In the genomic region with DNA sequence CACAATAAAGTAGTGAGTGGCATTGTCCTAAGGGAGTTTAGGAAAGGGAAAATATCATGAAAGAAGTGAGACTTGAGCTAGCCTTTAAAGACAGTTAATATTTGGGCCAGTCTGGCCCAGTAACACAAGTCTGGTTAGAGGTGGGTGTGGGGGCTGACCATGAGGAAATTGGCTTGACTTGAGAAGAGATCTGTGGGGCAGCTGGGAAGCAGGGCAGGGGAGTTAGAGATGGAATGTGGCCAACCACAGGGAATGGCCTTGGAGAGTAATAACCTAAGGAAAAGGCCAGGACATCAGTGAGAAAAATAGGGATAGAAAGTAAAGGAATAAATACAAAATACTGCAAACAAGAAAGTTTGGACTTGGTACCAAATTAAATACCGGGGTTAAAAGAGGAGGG, we compare ENCODE assay signal across 15 cellular contexts.
DNase-seq lines count a peak whose midpoint lies in the region; ATAC-seq and TF ChIP-seq lines count a peak whose summit lies in the region.
"Had no signal": no experiment of that assay in that cellular context is flagged by ENCODE, and none has a peak within 500 bp of the region (broad histone marks: within the 10 kb centered on the region; RNA-seq: fewer than 3 reads in every experiment).

No MANE protein-coding gene starts in this region.

- no peaks in the 10 kb centered on the region for H3K36me3 ChIP-seq in GM23338 (ENCODE audit: insufficient read depth)
- 0 out of 2 replicates have a peak, but pooled peaks cover 3% of the 10 kb centered on the region for H3K36me3 ChIP-seq in SJCRH30
- H3K36me3 ChIP-seq in ovary: no peaks in the 10 kb centered on the region

- H3K9me3 Mint-ChIP-seq in GM23338 (no peaks in the 10 kb centered on the region), glutamatergic neuron (ENCODE audit: unreplicated experiment) (peaks cover 2% of the 10 kb centered on the region)
- H3K9me3 Mint-ChIP-seq: CD4-positive, alpha-beta memory T cell had no signal

- H3K27me3 ChIP-seq in GM23338 (ENCODE audit: insufficient read depth) (no peaks in the 10 kb centered on the region), SJCRH30 (no peaks in the 10 kb centered on the region), ovary (no peaks in the 10 kb centered on the region)

- 12 to 23% (median 20%) methylated on average over 1 of the region's 1 CpG for WGBS in ovary, 3 donors

- H3K79me2 ChIP-seq in GM23338 (replicated peaks; ENCODE audit: insufficient read depth): no peaks in the 10 kb centered on the region

- TF ChIP-seq POLR2A in ovary (IDR thresholded peaks at IDR 0.05): no peak

- H2AFZ ChIP-seq in GM23338: no peak overlapping the region
- H2AFZ ChIP-seq: GM23248 had no signal

- no peaks in the 10 kb centered on the region for H4K20me1 ChIP-seq in GM23338 (replicated peaks; ENCODE audit: insufficient read depth)

- H3K4me1 ChIP-seq in GM23338 (ENCODE audit: insufficient read depth) (no peaks in the 10 kb centered on the region), SJCRH30 (peaks cover 42% of the 10 kb centered on the region), ovary (ENCODE audit: insufficient read depth) (peaks cover 4% of the 10 kb centered on the region)

- no peak overlapping the region for H3K4me3 Mint-ChIP-seq in GM23338
- H3K4me3 Mint-ChIP-seq in glutamatergic neuron (ENCODE audit: unreplicated experiment): no peak overlapping the region
- H3K4me3 Mint-ChIP-seq: B cell; CD4-positive, alpha-beta memory T cell had no signal

- H3K27ac ChIP-seq in GM23338 (ENCODE audit: low read depth): no peak overlapping the region
- H3K27ac ChIP-seq in SJCRH30: peak overlapping the region; percentile 55
- H3K27ac ChIP-seq in ovary: no peak overlapping the region
- H3K27ac ChIP-seq: GM23248 had no signal

- TF ChIP-seq CTCF in GM23338 (conservative IDR thresholded peaks at IDR 0.05; ENCODE audit: low read depth in 2 of 2): no peak
- TF ChIP-seq CTCF in fibroblast of the aortic adventitia (IDR thresholded peaks at IDR 0.05; ENCODE audit: insufficient read depth, low read length): no peak
- no peak for TF ChIP-seq CTCF in ovary (IDR thresholded peaks at IDR 0.05)
- no peak for TF ChIP-seq CTCF in glutamatergic neuron (IDR thresholded peaks at IDR 0.05; ENCODE audit: partially characterized antibody, unreplicated experiment)

- peaks cover 17% of the 10 kb centered on the region; the same call in 2 of the 3 replicates for H3K4me1 Mint-ChIP-seq in GM23338
- peaks cover 12% of the 10 kb centered on the region for H3K4me1 Mint-ChIP-seq in glutamatergic neuron (ENCODE audit: low read depth, unreplicated experiment)
- H3K4me1 Mint-ChIP-seq: B cell; CD4-positive, alpha-beta memory T cell had no signal

- no peaks in the 10 kb centered on the region for H3K9me2 ChIP-seq in GM23338 (ENCODE audit: insufficient read depth)

- no peaks in the 10 kb centered on the region for H3F3A ChIP-seq in GM23338 (replicated peaks; ENCODE audit: low read depth)

- H3K27me3 Mint-ChIP-seq in GM23338 (ENCODE audit: insufficient read depth, low read depth, poor library complexity): peaks cover 4% of the 10 kb centered on the region
- peaks cover 2% of the 10 kb centered on the region for H3K27me3 Mint-ChIP-seq in glutamatergic neuron (ENCODE audit: unreplicated experiment)
- H3K27me3 Mint-ChIP-seq: B cell; CD4-positive, alpha-beta memory T cell had no signal

- H3K9me3 ChIP-seq in SJCRH30 (replicated peaks): no peaks in the 10 kb centered on the region
- no peaks in the 10 kb centered on the region for H3K9me3 ChIP-seq in ovary

- no peak for TF ChIP-seq EP300 in ovary (IDR thresholded peaks at IDR 0.05)

- no peaks in the 10 kb centered on the region for H3K36me3 Mint-ChIP-seq in GM23338 (ENCODE audit: low read depth)
- H3K36me3 Mint-ChIP-seq in glutamatergic neuron (ENCODE audit: unreplicated experiment): no peaks in the 10 kb centered on the region
- H3K36me3 Mint-ChIP-seq: CD4-positive, alpha-beta memory T cell had no signal

- intact Hi-C loops in ovary (cut with DNase I): no loop called here

- H3K4me3 ChIP-seq in GM23338: no peak overlapping the region
- no peak overlapping the region for H3K4me3 ChIP-seq in SJCRH30
- H3K4me3 ChIP-seq in fibroblast of the aortic adventitia (ENCODE audit: low read depth, low read length): no peak overlapping the region
- no peak overlapping the region for H3K4me3 ChIP-seq in ovary
- H3K4me3 ChIP-seq: GM23248 had no signal

- H3K27ac Mint-ChIP-seq in GM23338 (0 out of 2 replicates have a peak overlapping the region, but pooled peaks have one; percentile 1), glutamatergic neuron (ENCODE audit: unreplicated experiment) (no peak overlapping the region)
- H3K27ac Mint-ChIP-seq: B cell had no signal

- H3K4me2 ChIP-seq in GM23338: no peak overlapping the region

- ATAC-seq in GM23338: no peak

- no peak for DNase-seq in GM23338 (ENCODE audit: low spot score)
- DNase-seq in SJCRH30: peak; percentile 37 to 51
- DNase-seq in fibroblast of the aortic adventitia (ENCODE audit: low read depth): peak; percentile 9
- DNase-seq in ovary: peak in 4 of 5 donors; percentile 23 to 40 (median 30)
- DNase-seq in NCI-H2196 treated with DMSO at 0.1 percent for 48 hours (lab: John Stamatoyannopoulos, UW; ENCODE audit: unreplicated experiment): no peak
- no peak for DNase-seq in nucleus accumbens (lab: John Stamatoyannopoulos, UW)
- no peak for DNase-seq in glutamatergic neuron
- DNase-seq: C1 segment of cervical spinal cord; CD4-positive, alpha-beta memory T cell; DMS153; DMS79 treated with DMSO at 0.1 percent for 48 hours; EL; GM23248; H7 had no signal

TF ChIP-seq in GM23338, 12 proteins besides CTCF, POLR2A, EP300 and RAD21:
- no peak for TF ChIP-seq EZH2phosphoT487 (IDR thresholded peaks at IDR 0.05; ENCODE audit: unreplicated experiment)
- no peak for TF ChIP-seq ZNF331 (CRISPR knock-in tag; IDR thresholded peaks at IDR 0.05; ENCODE audit: low read depth)
- TF ChIP-seq, protein P1, sequence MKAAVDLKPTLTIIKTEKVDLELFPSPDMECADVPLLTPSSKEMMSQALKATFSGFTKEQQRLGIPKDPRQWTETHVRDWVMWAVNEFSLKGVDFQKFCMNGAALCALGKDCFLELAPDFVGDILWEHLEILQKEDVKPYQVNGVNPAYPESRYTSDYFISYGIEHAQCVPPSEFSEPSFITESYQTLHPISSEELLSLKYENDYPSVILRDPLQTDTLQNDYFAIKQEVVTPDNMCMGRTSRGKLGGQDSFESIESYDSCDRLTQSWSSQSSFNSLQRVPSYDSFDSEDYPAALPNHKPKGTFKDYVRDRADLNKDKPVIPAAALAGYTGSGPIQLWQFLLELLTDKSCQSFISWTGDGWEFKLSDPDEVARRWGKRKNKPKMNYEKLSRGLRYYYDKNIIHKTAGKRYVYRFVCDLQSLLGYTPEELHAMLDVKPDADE (IDR thresholded peaks at IDR 0.05): no peak
- TF ChIP-seq, protein P2, sequence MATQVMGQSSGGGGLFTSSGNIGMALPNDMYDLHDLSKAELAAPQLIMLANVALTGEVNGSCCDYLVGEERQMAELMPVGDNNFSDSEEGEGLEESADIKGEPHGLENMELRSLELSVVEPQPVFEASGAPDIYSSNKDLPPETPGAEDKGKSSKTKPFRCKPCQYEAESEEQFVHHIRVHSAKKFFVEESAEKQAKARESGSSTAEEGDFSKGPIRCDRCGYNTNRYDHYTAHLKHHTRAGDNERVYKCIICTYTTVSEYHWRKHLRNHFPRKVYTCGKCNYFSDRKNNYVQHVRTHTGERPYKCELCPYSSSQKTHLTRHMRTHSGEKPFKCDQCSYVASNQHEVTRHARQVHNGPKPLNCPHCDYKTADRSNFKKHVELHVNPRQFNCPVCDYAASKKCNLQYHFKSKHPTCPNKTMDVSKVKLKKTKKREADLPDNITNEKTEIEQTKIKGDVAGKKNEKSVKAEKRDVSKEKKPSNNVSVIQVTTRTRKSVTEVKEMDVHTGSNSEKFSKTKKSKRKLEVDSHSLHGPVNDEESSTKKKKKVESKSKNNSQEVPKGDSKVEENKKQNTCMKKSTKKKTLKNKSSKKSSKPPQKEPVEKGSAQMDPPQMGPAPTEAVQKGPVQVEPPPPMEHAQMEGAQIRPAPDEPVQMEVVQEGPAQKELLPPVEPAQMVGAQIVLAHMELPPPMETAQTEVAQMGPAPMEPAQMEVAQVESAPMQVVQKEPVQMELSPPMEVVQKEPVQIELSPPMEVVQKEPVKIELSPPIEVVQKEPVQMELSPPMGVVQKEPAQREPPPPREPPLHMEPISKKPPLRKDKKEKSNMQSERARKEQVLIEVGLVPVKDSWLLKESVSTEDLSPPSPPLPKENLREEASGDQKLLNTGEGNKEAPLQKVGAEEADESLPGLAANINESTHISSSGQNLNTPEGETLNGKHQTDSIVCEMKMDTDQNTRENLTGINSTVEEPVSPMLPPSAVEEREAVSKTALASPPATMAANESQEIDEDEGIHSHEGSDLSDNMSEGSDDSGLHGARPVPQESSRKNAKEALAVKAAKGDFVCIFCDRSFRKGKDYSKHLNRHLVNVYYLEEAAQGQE (IDR thresholded peaks at IDR 0.05; ENCODE audit: unreplicated experiment): no peak
- TF ChIP-seq POLR2AphosphoS5 (IDR thresholded peaks at IDR 0.05; ENCODE audit: low read depth): no peak

Comparison
In these comparisons a context has a peak if more than half of its experiments do, and no peak if none do; other contexts are left out.
1. DNase-seq: peak in SJCRH30 (2 of 2), fibroblast of the aortic adventitia (single experiment) and ovary (4 of 5); none in GM23338 (single experiment), NCI-H2196 treated with DMSO at 0.1 percent for 48 hours (single experiment), nucleus accumbens (0 of 56) and glutamatergic neuron (single experiment).